8 cellular contexts compared by ENCODE assay signal in the genomic region with DNA sequence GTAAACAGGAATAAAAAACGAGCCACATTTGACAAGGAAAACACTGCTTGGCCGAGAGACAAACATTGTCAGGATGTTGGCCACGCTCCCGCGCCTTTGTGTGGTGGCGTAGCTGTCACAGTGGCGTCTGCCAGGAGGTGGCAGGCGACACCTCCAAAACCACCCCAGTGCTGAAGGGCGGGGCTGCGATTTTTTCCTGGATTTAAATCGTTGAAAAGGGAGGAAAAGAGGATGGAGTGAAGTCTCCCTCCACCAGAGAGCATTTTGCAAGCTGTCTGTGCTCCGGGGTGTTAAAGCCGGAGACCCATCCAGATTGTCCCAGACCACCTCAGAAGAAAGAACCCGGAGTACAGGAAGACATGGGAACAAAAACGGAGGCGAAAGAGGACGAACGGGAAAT. TPM values are rescaled to one million over a fixed set of nuclear protein-coding genes. Genes with fewer than 3 reads are reported as not detected.
DNase-seq lines count a peak whose midpoint lies in the region; ATAC-seq and TF ChIP-seq lines count a peak whose summit lies in the region.

No MANE protein-coding gene starts in this region.

- no peak overlapping the region for H3T11ph ChIP-seq in H9 (ENCODE audit: low read length)

- TF ChIP-seq CTCF in H9 (conservative IDR thresholded peaks at IDR 0.05) = peak; percentile 87
- TF ChIP-seq CTCF in OCI-LY7 (conservative IDR thresholded peaks at IDR 0.05; ENCODE audit: low read length) = peak; percentile 61
- TF ChIP-seq CTCF in upper lobe of right lung (IDR thresholded peaks at IDR 0.05) = peak; percentile 80

- H3K4me3 ChIP-seq in OCI-LY7 (ENCODE audit: low read depth, low read length, poor library complexity, severe bottlenecking) (no peak overlapping the region), neuronal stem cell (ENCODE audit: low read length in 2 of 2) (no peak overlapping the region), upper lobe of right lung (peak overlapping the region; percentile 25)

- peaks cover 10 to 19% of the 10 kb centered on the region in 2 experiments for H3K4me1 Mint-ChIP-seq in H9
- peaks cover 2% of the 10 kb centered on the region for H3K4me1 Mint-ChIP-seq in activated naive CD8-positive, alpha-beta T cell treated with anti-CD3 and anti-CD28 coated beads, Interleukin-2, amount 10 ng/mL, durations not matched to agents 7 days and 5 days

- H2AFZ ChIP-seq in H9 (ENCODE audit: low read length) = no peak overlapping the region
- H2AFZ ChIP-seq in OCI-LY7 (ENCODE audit: low read length) = no peak overlapping the region
- no peak overlapping the region for H2AFZ ChIP-seq in neuronal stem cell (ENCODE audit: low read length)

- H3K14ac ChIP-seq in H9 (ENCODE audit: insufficient read depth, low read length) (no peak overlapping the region), neuronal stem cell (ENCODE audit: low read length) (no peak overlapping the region)

- POLR2A ChIA-PET in OCI-LY7 (lab: Charles Lee) = no interaction called here
- POLR2A ChIA-PET in activated naive CD8-positive, alpha-beta T cell treated with anti-CD3 and anti-CD28 coated beads, Interleukin-2, amount 10 ng/mL, durations not matched to agents 7 days and 5 days (lab: Charles Lee) = interaction anchor here (0.6 to 2.5 kb wide), 3 partner anchors 13 to 202 kb away, joined by 4 to 7 read pairs (median 5); a partner anchor contains a TSS

- H2AK5ac ChIP-seq in H9 (ENCODE audit: insufficient read length, low read length) (no peak overlapping the region), neuronal stem cell (ENCODE audit: low read depth, low read length) (peak overlapping the region; percentile 41)

- H3K23me2 ChIP-seq in H9 (ENCODE audit: insufficient read length, low read depth, low read length, poor library complexity, severe bottlenecking) = no peaks in the 10 kb centered on the region

- H3K27ac ChIP-seq in H9 (ENCODE audit: insufficient read length, low read depth, low read length) (no peak overlapping the region), OCI-LY7 (ENCODE audit: low read depth, low read length, poor library complexity, severe bottlenecking) (no peak overlapping the region), neuronal stem cell (replicated peaks; ENCODE audit: low read length) (no peak overlapping the region), upper lobe of right lung (peak overlapping the region; percentile 36)

- H4K20me1 ChIP-seq in H9 (ENCODE audit: control insufficient read depth, insufficient read depth, insufficient read length) (no peaks in the 10 kb centered on the region), OCI-LY7 (ENCODE audit: insufficient read depth, low read length) (no peaks in the 10 kb centered on the region)

- no peak overlapping the region for H2BK5ac ChIP-seq in H9 (ENCODE audit: insufficient read length, low read length)
- H2BK5ac ChIP-seq in neuronal stem cell (ENCODE audit: low read length) = peak overlapping the region; percentile 84

- no peak overlapping the region for H4K5ac ChIP-seq in H9 (ENCODE audit: insufficient read length, low read depth, low read length)

- H3K36me3 ChIP-seq in OCI-LY7 (ENCODE audit: insufficient read depth, low read length) (peaks cover 36% of the 10 kb centered on the region), neuronal stem cell (replicated peaks in 1 of 2; ENCODE audit: control insufficient read depth in 2 of 2, insufficient read depth in 2 of 2, low read length in 2 of 2) (peaks cover 29 to 74% of the 10 kb centered on the region in 2 donors), upper lobe of right lung (peaks cover 21% of the 10 kb centered on the region)

- H3K4me3 Mint-ChIP-seq in H9 = peak overlapping the region in 1 of 2 experiments; percentile 40; a peak in 1 of 5 replicates
- no peak overlapping the region for H3K4me3 Mint-ChIP-seq in activated naive CD8-positive, alpha-beta T cell treated with anti-CD3 and anti-CD28 coated beads, Interleukin-2, amount 10 ng/mL, durations not matched to agents 7 days and 5 days

- H2BK120ac ChIP-seq in H9 (ENCODE audit: low read depth, low read length, poor library complexity, severe bottlenecking) = no peak overlapping the region
- no peak overlapping the region for H2BK120ac ChIP-seq in neuronal stem cell (ENCODE audit: low read depth, low read length)

- H3K18ac ChIP-seq in H9 (ENCODE audit: insufficient read length, low read depth, low read length) = no peak overlapping the region
- no peak overlapping the region for H3K18ac ChIP-seq in neuronal stem cell (ENCODE audit: low read length)

- no peak overlapping the region for H3K56ac ChIP-seq in H9 (ENCODE audit: insufficient read length, low read depth, low read length)

- no peaks in the 10 kb centered on the region for H3K79me2 ChIP-seq in H9 (ENCODE audit: insufficient read depth, low read length)
- H3K79me2 ChIP-seq in OCI-LY7 (ENCODE audit: insufficient read depth, low read depth, low read length) = no peaks in the 10 kb centered on the region

- no peak overlapping the region for H4K91ac ChIP-seq in H9 (ENCODE audit: insufficient read length, low read depth, low read length)
- no peak overlapping the region for H4K91ac ChIP-seq in neuronal stem cell (ENCODE audit: low read depth, low read length, poor library complexity)

- no peak overlapping the region for H3K23ac ChIP-seq in H9 (ENCODE audit: insufficient read length, low read depth, low read length)
- H3K23ac ChIP-seq in neuronal stem cell (ENCODE audit: low read depth, low read length, poor library complexity) = no peak overlapping the region

- H3K4ac ChIP-seq in H9 (ENCODE audit: low read depth, low read length) = no peak overlapping the region
- H3K4ac ChIP-seq in neuronal stem cell (ENCODE audit: low read length) = no peak overlapping the region

- no peaks in the 10 kb centered on the region for H3K9me3 ChIP-seq in H9 (ENCODE audit: control insufficient read depth, low read depth, low read length)
- H3K9me3 ChIP-seq in OCI-LY7 (ENCODE audit: low read length) = no peaks in the 10 kb centered on the region
- no peaks in the 10 kb centered on the region for H3K9me3 ChIP-seq in neuronal stem cell (replicated peaks in 1 of 2; ENCODE audit: control insufficient read depth in 2 of 2, insufficient read depth in 1 of 2, low read depth in 1 of 2, low read length in 2 of 2)
- no peaks in the 10 kb centered on the region for H3K9me3 ChIP-seq in upper lobe of right lung

- peaks cover 15 to 49% (median 39%) of the 10 kb centered on the region in 3 experiments; a peak in 6 of 7 replicates for H3K36me3 Mint-ChIP-seq in H9 (ENCODE audit: insufficient read depth in 1 of 3, low read depth in 3 of 3)
- H3K36me3 Mint-ChIP-seq in activated naive CD8-positive, alpha-beta T cell treated with anti-CD3 and anti-CD28 coated beads, Interleukin-2, amount 10 ng/mL, durations not matched to agents 7 days and 5 days = peaks cover 8% of the 10 kb centered on the region

- H3K4me1 ChIP-seq in H9 (ENCODE audit: insufficient read depth, low read length) (no peaks in the 10 kb centered on the region), OCI-LY7 (ENCODE audit: insufficient read depth, low read length, poor library complexity, severe bottlenecking) (no peaks in the 10 kb centered on the region), neuronal stem cell (ENCODE audit: control insufficient read depth in 2 of 2, insufficient read depth in 1 of 2, low read depth in 1 of 2, low read length in 2 of 2) (peaks cover 7 to 12% of the 10 kb centered on the region in 2 donors), upper lobe of right lung (peaks cover 14% of the 10 kb centered on the region)

- H2BK15ac ChIP-seq in H9 (ENCODE audit: low read depth, low read length) (no peak overlapping the region), neuronal stem cell (ENCODE audit: low read length) (peak overlapping the region; percentile 63)

- no peak overlapping the region for H2BK20ac ChIP-seq in H9 (ENCODE audit: low read depth, low read length, poor library complexity, severe bottlenecking)

- WGBS in H9 (ENCODE audit: extremely low coverage, insufficient read length, low lambda C conversion rate) = no CpG with 5 or more reads among the region's 18 CpGs
- no CpG with 5 or more reads among the region's 18 CpGs for WGBS in neuronal stem cell (ENCODE audit: extremely low coverage in 2 of 2, insufficient read length in 2 of 2, insufficient replicate concordance in 1 of 2), 2 donors

- H3K9me2 ChIP-seq in OCI-LY7 (ENCODE audit: insufficient read depth, low read length) = no peaks in the 10 kb centered on the region

- ATAC-seq in activated naive CD8-positive, alpha-beta T cell treated with anti-CD3 and anti-CD28 coated beads, Interleukin-2, amount 10 ng/mL, durations not matched to agents 7 days and 5 days (ENCODE audit: low read depth) = peak; percentile 82
- ATAC-seq in upper lobe of right lung (peak; percentile 84), GM21825 (IDR thresholded peaks at IDR 0.05; ENCODE audit: unreplicated experiment) (no peak)

- no peaks in the 10 kb centered on the region for H3K27me3 ChIP-seq in H9 (ENCODE audit: insufficient read depth, low read length)
- no peaks in the 10 kb centered on the region for H3K27me3 ChIP-seq in neuronal stem cell (ENCODE audit: control insufficient read depth in 3 of 3, insufficient read depth in 3 of 3, low read depth in 1 of 3, low read length in 3 of 3)
- no peaks in the 10 kb centered on the region for H3K27me3 ChIP-seq in upper lobe of right lung

- H4K8ac ChIP-seq in H9 (replicated peaks; ENCODE audit: insufficient read length, low read depth, low read length) = no peak overlapping the region
- H4K8ac ChIP-seq in neuronal stem cell (ENCODE audit: low read depth, low read length) = no peak overlapping the region

- H3K4me2 ChIP-seq in H9 (ENCODE audit: insufficient read depth, insufficient read length, low read length) = no peak overlapping the region
- H3K4me2 ChIP-seq in OCI-LY7 (ENCODE audit: low read length) = no peak overlapping the region
- no peak overlapping the region for H3K4me2 ChIP-seq in neuronal stem cell (ENCODE audit: insufficient read depth, low read length, poor library complexity, severe bottlenecking)

- no peaks in the 10 kb centered on the region; the same call in 1 of the 2 replicates for H3K27me3 Mint-ChIP-seq in H9 (ENCODE audit: low read depth)
- H3K27me3 Mint-ChIP-seq in activated naive CD8-positive, alpha-beta T cell treated with anti-CD3 and anti-CD28 coated beads, Interleukin-2, amount 10 ng/mL, durations not matched to agents 7 days and 5 days = no peaks in the 10 kb centered on the region

- no peaks in the 10 kb centered on the region for H3K79me1 ChIP-seq in H9 (ENCODE audit: insufficient read depth, low read depth, low read length, poor library complexity, severe bottlenecking)
- peaks cover 4% of the 10 kb centered on the region for H3K79me1 ChIP-seq in neuronal stem cell (ENCODE audit: low read depth, low read length)

- intact Hi-C loops in OCI-LY7 (cut with micrococcal nuclease; ENCODE audit: unreplicated experiment) (no loop called here), upper lobe of right lung (cut with DNase I) (loop anchor here (5.0 kb wide), 1 partner anchor 192 kb away; no protein-coding TSS in a partner anchor)

- no peaks in the 10 kb centered on the region for H3K9me3 Mint-ChIP-seq in H9
- no peaks in the 10 kb centered on the region for H3K9me3 Mint-ChIP-seq in activated naive CD8-positive, alpha-beta T cell treated with anti-CD3 and anti-CD28 coated beads, Interleukin-2, amount 10 ng/mL, durations not matched to agents 7 days and 5 days

- DNase-seq in Ammon's horn (ENCODE audit: low spot score) (peak; percentile 96), H9 (peak; percentile 87), OCI-LY7 (ENCODE audit: low spot score) (peak; percentile 27), globus pallidus (ENCODE audit: low spot score) (peak; percentile 84), neuronal stem cell (ENCODE audit: low spot score) (peak; percentile 70), upper lobe of right lung (peak; percentile 84)
- peak; percentile 66 for DNase-seq in activated naive CD8-positive, alpha-beta T cell treated with anti-CD3 and anti-CD28 coated beads, Interleukin-2, amount 10 ng/mL, durations not matched to agents 7 days and 5 days

- H3K27ac Mint-ChIP-seq in H9 = peak overlapping the region; percentile 60 to 91 (median 74); a peak in 3 of 7 replicates
- H3K27ac Mint-ChIP-seq in activated naive CD8-positive, alpha-beta T cell treated with anti-CD3 and anti-CD28 coated beads, Interleukin-2, amount 10 ng/mL, durations not matched to agents 7 days and 5 days = no peak overlapping the region

- BruUV-seq in OCI-LY7 (replicated peaks; lab: Mats Ljungman, UMichigan) = TSS peak; percentile 27

- no peak overlapping the region for H3K9ac ChIP-seq in H9 (ENCODE audit: extremely low read depth, insufficient read length, low read length)
- H3K9ac ChIP-seq in neuronal stem cell (ENCODE audit: low read depth, low read length, poor library complexity) = no peak overlapping the region

- H2BK12ac ChIP-seq in H9 (ENCODE audit: insufficient read length, low read depth, low read length) (no peak overlapping the region), neuronal stem cell (ENCODE audit: low read length) (no peak overlapping the region)

- CTCF ChIA-PET in OCI-LY7 (lab: Charles Lee; ENCODE audit: unreplicated experiment) = no interaction called here

RNA-seq across cellular contexts. Expression of a gene that starts 12.7 kb away (rescaled TPM):
- total RNA-seq in H9 (2021) (24.3 and 25.3 TPM in 2 replicates), OCI-LY7 (2022) (24.0 and 29.5 TPM in 2 replicates), upper lobe of right lung (12.1 TPM)
- 35.8 and 47.1 TPM in 2 replicates for total RNA-seq in OCI-LY7 (2014; rRNA removed; shearing (Covaris generic))
- total RNA-seq in activated naive CD8-positive, alpha-beta T cell treated with anti-CD3 and anti-CD28 coated beads, Interleukin-2, amount 10 ng/mL, durations not matched to agents 7 days and 5 days = 10 to 100 TPM; 18.3 to 21.5 TPM
- 11.1 TPM for polyA plus RNA-seq in neuronal stem cell (2013, experiment 1 of 2)
- polyA plus RNA-seq in neuronal stem cell (2013, experiment 2 of 2) = 11.0 TPM

RNA-seq across cellular contexts. Expression of a gene that starts 12.8 kb away (rescaled TPM):
- total RNA-seq in H9 (2021) (99.8 and 106 TPM in 2 replicates), OCI-LY7 (2022) (79.7 and 86.8 TPM in 2 replicates), upper lobe of right lung (55.5 TPM)
- total RNA-seq in OCI-LY7 (2014; rRNA removed; shearing (Covaris generic)) = 48.4 and 80.2 TPM in 2 replicates
- 10 to 100 TPM; 57.8 to 64.8 TPM for total RNA-seq in activated naive CD8-positive, alpha-beta T cell treated with anti-CD3 and anti-CD28 coated beads, Interleukin-2, amount 10 ng/mL, durations not matched to agents 7 days and 5 days
- 79.0 TPM for polyA plus RNA-seq in neuronal stem cell (2013, experiment 1 of 2)
- 78.5 TPM for polyA plus RNA-seq in neuronal stem cell (2013, experiment 2 of 2)

RNA-seq across cellular contexts. Expression of a gene that starts 42.8 kb away (rescaled TPM):
- total RNA-seq in H9 (2021) = 54.7 and 56.8 TPM in 2 replicates
- 36.3 and 40.2 TPM in 2 replicates for total RNA-seq in OCI-LY7 (2014; rRNA removed; shearing (Covaris generic))
- total RNA-seq in OCI-LY7 (2022) = 53.6 and 56.1 TPM in 2 replicates
- 10 to 100 TPM; 29.4 to 30.2 TPM for total RNA-seq in activated naive CD8-positive, alpha-beta T cell treated with anti-CD3 and anti-CD28 coated beads, Interleukin-2, amount 10 ng/mL, durations not matched to agents 7 days and 5 days
- polyA plus RNA-seq in neuronal stem cell (2013, experiment 1 of 2) = 23.9 TPM
- 22.5 TPM for polyA plus RNA-seq in neuronal stem cell (2013, experiment 2 of 2)
- total RNA-seq in upper lobe of right lung = 23.0 TPM

Comparison
In these comparisons a context has a peak if more than half of its experiments do, and no peak if none do; other contexts are left out.
1. DNase-seq: peak in every context shown above with its lines; median percentile 96 in Ammon's horn; 87 in H9; 84 in globus pallidus; 84 in upper lobe of right lung; 70 in neuronal stem cell; 66 in activated naive CD8-positive, alpha-beta T cell treated with anti-CD3 and anti-CD28 coated beads, Interleukin-2, amount 10 ng/mL, durations not matched to agents 7 days and 5 days; 27 in OCI-LY7.